In the genomic region with DNA sequence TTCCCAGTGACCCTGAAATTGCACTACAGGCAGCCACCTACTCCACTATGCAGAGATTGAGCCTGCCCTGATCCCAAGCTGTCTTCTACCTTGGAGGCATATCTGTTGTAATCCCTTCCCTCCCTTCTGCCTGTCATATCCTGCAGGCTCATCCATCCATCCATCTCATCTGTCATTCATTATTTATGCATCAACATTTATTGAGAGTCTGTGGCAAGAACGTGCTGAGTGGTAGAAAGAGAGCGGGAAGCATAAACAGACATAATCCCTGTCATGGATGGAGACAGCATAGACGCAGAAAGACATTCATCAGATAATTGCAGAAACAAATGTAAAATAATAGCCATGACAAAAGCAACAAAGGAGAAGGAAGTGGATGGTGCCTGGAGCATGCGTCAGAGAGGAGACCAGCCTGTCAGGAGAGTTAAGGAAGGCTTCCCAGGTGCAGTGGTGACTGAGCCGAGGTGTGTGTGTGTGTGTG, we compare ENCODE assay signal across 1 cellular context.
TF ChIP-seq lines count a peak whose summit lies in the region.

No MANE protein-coding gene starts in this region.

TF ChIP-seq in GM23338, 12 proteins besides CTCF, POLR2A, EP300 and RAD21 (continued from another document):
- TF ChIP-seq, protein P1, sequence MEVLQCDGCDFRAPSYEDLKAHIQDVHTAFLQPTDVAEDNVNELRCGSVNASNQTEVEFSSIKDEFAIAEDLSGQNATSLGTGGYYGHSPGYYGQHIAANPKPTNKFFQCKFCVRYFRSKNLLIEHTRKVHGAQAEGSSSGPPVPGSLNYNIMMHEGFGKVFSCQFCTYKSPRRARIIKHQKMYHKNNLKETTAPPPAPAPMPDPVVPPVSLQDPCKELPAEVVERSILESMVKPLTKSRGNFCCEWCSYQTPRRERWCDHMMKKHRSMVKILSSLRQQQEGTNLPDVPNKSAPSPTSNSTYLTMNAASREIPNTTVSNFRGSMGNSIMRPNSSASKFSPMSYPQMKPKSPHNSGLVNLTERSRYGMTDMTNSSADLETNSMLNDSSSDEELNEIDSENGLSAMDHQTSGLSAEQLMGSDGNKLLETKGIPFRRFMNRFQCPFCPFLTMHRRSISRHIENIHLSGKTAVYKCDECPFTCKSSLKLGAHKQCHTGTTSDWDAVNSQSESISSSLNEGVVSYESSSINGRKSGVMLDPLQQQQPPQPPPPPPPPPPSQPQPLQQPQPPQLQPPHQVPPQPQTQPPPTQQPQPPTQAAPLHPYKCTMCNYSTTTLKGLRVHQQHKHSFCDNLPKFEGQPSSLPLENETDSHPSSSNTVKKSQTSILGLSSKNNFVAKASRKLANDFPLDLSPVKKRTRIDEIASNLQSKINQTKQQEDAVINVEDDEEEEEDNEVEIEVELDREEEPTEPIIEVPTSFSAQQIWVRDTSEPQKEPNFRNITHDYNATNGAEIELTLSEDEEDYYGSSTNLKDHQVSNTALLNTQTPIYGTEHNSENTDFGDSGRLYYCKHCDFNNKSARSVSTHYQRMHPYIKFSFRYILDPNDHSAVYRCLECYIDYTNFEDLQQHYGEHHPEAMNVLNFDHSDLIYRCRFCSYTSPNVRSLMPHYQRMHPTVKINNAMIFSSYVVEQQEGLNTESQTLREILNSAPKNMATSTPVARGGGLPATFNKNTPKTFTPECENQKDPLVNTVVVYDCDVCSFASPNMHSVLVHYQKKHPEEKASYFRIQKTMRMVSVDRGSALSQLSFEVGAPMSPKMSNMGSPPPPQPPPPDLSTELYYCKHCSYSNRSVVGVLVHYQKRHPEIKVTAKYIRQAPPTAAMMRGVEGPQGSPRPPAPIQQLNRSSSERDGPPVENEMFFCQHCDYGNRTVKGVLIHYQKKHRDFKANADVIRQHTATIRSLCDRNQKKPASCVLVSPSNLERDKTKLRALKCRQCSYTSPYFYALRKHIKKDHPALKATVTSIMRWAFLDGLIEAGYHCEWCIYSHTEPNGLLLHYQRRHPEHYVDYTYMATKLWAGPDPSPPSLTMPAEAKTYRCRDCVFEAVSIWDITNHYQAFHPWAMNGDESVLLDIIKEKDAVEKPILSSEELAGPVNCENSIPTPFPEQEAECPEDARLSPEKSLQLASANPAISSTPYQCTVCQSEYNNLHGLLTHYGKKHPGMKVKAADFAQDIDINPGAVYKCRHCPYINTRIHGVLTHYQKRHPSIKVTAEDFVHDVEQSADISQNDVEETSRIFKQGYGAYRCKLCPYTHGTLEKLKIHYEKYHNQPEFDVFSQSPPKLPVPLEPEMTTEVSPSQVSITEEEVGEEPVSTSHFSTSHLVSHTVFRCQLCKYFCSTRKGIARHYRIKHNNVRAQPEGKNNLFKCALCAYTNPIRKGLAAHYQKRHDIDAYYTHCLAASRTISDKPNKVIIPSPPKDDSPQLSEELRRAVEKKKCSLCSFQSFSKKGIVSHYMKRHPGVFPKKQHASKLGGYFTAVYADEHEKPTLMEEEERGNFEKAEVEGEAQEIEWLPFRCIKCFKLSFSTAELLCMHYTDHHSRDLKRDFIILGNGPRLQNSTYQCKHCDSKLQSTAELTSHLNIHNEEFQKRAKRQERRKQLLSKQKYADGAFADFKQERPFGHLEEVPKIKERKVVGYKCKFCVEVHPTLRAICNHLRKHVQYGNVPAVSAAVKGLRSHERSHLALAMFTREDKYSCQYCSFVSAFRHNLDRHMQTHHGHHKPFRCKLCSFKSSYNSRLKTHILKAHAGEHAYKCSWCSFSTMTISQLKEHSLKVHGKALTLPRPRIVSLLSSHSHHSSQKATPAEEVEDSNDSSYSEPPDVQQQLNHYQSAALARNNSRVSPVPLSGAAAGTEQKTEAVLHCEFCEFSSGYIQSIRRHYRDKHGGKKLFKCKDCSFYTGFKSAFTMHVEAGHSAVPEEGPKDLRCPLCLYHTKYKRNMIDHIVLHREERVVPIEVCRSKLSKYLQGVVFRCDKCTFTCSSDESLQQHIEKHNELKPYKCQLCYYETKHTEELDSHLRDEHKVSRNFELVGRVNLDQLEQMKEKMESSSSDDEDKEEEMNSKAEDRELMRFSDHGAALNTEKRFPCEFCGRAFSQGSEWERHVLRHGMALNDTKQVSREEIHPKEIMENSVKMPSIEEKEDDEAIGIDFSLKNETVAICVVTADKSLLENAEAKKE (CRISPR knock-in tag; IDR thresholded peaks at IDR 0.05): no peak
- TF ChIP-seq POLR2AphosphoS5 (IDR thresholded peaks at IDR 0.05; ENCODE audit: low read depth) (no peak), ZNF331 (CRISPR knock-in tag; IDR thresholded peaks at IDR 0.05; ENCODE audit: low read depth) (no peak), JUNB (IDR thresholded peaks at IDR 0.05; ENCODE audit: unreplicated experiment) (no peak), CREB1 (CRISPR knock-in tag; IDR thresholded peaks at IDR 0.05; ENCODE audit: low read depth) (no peak), EZH2phosphoT487 (IDR thresholded peaks at IDR 0.05; ENCODE audit: unreplicated experiment) (no peak), NANOG (IDR thresholded peaks at IDR 0.05; ENCODE audit: borderline replicate concordance) (no peak)
- TF ChIP-seq, protein P2, sequence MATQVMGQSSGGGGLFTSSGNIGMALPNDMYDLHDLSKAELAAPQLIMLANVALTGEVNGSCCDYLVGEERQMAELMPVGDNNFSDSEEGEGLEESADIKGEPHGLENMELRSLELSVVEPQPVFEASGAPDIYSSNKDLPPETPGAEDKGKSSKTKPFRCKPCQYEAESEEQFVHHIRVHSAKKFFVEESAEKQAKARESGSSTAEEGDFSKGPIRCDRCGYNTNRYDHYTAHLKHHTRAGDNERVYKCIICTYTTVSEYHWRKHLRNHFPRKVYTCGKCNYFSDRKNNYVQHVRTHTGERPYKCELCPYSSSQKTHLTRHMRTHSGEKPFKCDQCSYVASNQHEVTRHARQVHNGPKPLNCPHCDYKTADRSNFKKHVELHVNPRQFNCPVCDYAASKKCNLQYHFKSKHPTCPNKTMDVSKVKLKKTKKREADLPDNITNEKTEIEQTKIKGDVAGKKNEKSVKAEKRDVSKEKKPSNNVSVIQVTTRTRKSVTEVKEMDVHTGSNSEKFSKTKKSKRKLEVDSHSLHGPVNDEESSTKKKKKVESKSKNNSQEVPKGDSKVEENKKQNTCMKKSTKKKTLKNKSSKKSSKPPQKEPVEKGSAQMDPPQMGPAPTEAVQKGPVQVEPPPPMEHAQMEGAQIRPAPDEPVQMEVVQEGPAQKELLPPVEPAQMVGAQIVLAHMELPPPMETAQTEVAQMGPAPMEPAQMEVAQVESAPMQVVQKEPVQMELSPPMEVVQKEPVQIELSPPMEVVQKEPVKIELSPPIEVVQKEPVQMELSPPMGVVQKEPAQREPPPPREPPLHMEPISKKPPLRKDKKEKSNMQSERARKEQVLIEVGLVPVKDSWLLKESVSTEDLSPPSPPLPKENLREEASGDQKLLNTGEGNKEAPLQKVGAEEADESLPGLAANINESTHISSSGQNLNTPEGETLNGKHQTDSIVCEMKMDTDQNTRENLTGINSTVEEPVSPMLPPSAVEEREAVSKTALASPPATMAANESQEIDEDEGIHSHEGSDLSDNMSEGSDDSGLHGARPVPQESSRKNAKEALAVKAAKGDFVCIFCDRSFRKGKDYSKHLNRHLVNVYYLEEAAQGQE (IDR thresholded peaks at IDR 0.05; ENCODE audit: unreplicated experiment): no peak
